In the genomic region with DNA sequence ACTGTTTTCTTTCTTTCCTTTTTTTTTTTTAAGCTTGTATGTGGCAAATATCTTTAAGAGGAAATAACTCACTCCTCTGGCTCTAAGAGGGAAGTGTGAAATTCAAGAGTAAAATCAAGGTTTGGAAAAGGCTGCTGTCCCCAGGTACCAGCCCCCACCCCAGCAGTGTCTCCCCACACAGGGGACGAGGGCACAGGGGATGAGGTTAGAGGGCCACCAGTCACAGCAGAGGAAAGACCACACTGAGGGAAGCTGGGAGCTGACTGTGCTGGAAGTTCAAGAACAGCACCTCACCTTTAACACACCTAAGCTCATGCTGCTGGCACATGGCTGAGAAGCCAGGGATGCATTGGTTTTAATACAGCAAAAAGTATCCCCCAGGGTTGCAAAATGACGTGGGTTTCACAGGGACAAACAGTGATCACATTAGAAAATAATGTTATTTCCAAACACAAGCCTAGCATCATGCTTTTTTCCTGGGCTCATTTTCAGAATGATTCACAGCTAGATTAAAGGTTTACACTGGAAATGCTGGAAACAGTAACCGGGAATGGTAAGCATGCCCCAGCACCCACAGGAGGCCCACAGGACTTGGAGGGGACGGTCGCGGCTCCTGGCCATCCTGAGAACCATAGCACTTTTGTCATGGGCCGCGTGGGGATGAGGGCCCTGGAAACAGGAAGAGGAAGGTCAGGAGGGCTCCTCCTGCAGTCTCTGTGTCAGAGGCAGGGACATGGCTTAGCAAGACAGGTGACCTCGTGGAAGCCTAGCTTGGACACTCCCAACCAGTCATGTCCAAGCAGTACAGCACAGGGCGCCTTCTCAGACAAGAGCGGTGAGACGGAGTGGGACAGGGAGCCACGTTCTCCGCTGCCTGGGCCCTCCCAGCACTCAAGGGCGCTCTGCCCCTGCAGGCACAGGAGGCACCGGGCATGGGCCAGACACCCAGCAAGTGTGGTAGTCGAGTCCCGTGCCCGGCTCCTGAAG, we compare ENCODE assay signal across 1 cellular context.
TF ChIP-seq lines count a peak whose summit lies in the region.

No MANE protein-coding gene starts in this region.

TF ChIP-seq in WTC11, 78 proteins besides CTCF, POLR2A, EP300 and RAD21 (continued from another document):
- TF ChIP-seq JAZF1 (CRISPR knock-in tag; IDR thresholded peaks at IDR 0.05) (no peak), KAT7 (CRISPR knock-in tag; IDR thresholded peaks at IDR 0.05; ENCODE audit: borderline replicate concordance) (no peak)
